8 cellular contexts compared by ENCODE assay signal in the genomic region with DNA sequence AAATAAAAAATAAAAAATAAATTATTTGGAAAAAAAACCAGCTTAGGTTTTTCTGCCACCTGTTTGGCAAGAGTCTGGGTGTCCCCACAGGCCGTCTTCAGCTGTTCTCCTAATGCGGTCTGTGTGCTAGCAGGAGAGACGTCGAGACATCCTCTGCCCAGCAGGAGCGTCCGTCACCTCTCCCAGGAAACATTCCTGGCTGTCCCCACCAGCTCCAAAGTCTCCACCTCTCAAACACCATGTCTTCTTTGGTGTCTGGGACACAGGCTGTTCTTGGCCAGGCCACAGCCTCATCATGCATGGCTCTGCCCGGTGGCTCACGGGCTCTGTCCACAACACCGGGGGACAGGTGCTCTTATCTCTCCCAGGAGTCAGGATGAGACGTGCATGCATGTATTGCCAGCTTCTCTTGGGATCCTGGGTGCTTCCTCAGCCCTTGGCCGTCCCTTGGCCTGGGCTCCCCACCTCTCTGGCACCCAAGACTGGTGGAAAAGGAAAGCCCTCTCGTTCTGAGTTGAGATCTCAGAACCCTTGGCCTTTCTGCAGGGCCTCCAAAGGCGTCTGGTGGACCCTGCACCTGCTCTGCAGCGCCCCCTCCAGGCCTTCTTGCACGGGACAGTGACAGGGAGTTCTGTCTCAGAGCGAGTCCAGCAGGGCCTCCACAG.
DNase-seq lines count a peak whose midpoint lies in the region; ATAC-seq and TF ChIP-seq lines count a peak whose summit lies in the region.

No MANE protein-coding gene starts in this region.

- CTCF ChIA-PET in AG04449 (lab: Yijun Ruan, JAX): interaction anchor here (0.7 to 0.8 kb wide), 4 partner anchors 9 to 68 kb away, joined by 3 read pairs; no protein-coding TSS in a partner anchor

- H3K4me3 ChIP-seq in AG04449 (ENCODE audit: low read depth, low read length): no peak overlapping the region
- H3K4me3 ChIP-seq in duodenal mucosa (ENCODE audit: low read depth in 1 of 2, low read length in 2 of 2): peak overlapping the region; percentile 28 to 35

- DNase-seq in AG04449 (ENCODE audit: low read depth, low spot score) (no peak), GM13976 (ENCODE audit: low spot score) (peak; percentile 67), SK-MEL-5 (ENCODE audit: low read depth, low spot score) (peak; percentile 93), posterior cingulate gyrus (peak in 6 of 10 donors; percentile 43 to 95 (median 64)), NCI-H1092 treated with DMSO at 0.1 percent for 48 hours (lab: John Stamatoyannopoulos, UW) (no peak)

- in situ Hi-C loops in GM13976 (cut with MboI; ENCODE audit: low sequenced_read_pairs, unreplicated experiment) (no loop called here), SK-MEL-5 (cut with HindIII; ENCODE audit: low pct_unique_long_range_greater_than_20kb, low sequenced_read_pairs) (no loop called here)

- H3K27ac ChIP-seq in duodenal mucosa (ENCODE audit: low read depth, low read length): peak overlapping the region; percentile 92

- peak overlapping the region; percentile 66 to 70 for H3K9ac ChIP-seq in duodenal mucosa (ENCODE audit: low read depth in 1 of 2, low read length in 2 of 2)

- H3K36me3 ChIP-seq in duodenal mucosa (ENCODE audit: control insufficient read depth in 1 of 2, insufficient read depth in 2 of 2, low read length in 2 of 2): no peaks in the 10 kb centered on the region

- H3K9me3 ChIP-seq in duodenal mucosa (ENCODE audit: control insufficient read depth in 1 of 2, low read length in 2 of 2): no peaks in the 10 kb centered on the region

- POLR2A ChIA-PET in AG04449 (lab: Yijun Ruan, JAX): no interaction called here

- H3K4me1 ChIP-seq in duodenal mucosa (ENCODE audit: control insufficient read depth in 1 of 2, insufficient read depth in 2 of 2, low read length in 2 of 2): peaks cover 71 to 72% of the 10 kb centered on the region in 2 donors

- ATAC-seq in HG03159 (IDR thresholded peaks at IDR 0.05; ENCODE audit: unreplicated experiment) (no peak), HG02623 (IDR thresholded peaks at IDR 0.05; ENCODE audit: unreplicated experiment) (no peak)

- intact Hi-C loops in posterior cingulate gyrus (cut with DNase I): loop anchor here (5.0 kb wide), 1 partner anchor 77 kb away; no protein-coding TSS in a partner anchor

- TF ChIP-seq CTCF in AG04449 (IDR thresholded peaks at IDR 0.05; ENCODE audit: insufficient read depth, low read length, missing control alignments) (peak; percentile 61), GM13976 (IDR thresholded peaks at IDR 0.05; ENCODE audit: borderline replicate concordance, control extremely low read depth, extremely low read depth, insufficient read depth, missing control alignments) (peak; percentile 30)

- H3K27me3 ChIP-seq in duodenal mucosa (ENCODE audit: control insufficient read depth in 1 of 2, insufficient read depth in 2 of 2, low read length in 2 of 2): peaks cover 0 to 4% of the 10 kb centered on the region in 2 donors

Comparison
In these comparisons a context has a peak if more than half of its experiments do, and no peak if none do; other contexts are left out.
1. DNase-seq: peak in GM13976 (single experiment), SK-MEL-5 (single experiment) and posterior cingulate gyrus (6 of 10); none in AG04449 (single experiment) and NCI-H1092 treated with DMSO at 0.1 percent for 48 hours (single experiment).